Comparison of ENCODE assay signal across 12 cellular contexts in genomic region chr7:100543586-100543985, GRCh38. TPM values are rescaled to one million over a fixed set of nuclear protein-coding genes. Genes with fewer than 3 reads are reported as not detected.
DNase-seq lines count a peak whose midpoint lies in the region; ATAC-seq and TF ChIP-seq lines count a peak whose summit lies in the region.
"Had no signal": no experiment of that assay in that cellular context is flagged by ENCODE, and none has a peak within 500 bp of the region (broad histone marks: within the 10 kb centered on the region; RNA-seq: fewer than 3 reads in every experiment).

No MANE protein-coding gene starts in this region.

- no peaks in the 10 kb centered on the region for H3K36me3 ChIP-seq in CD8-positive, alpha-beta memory T cell (ENCODE audit: insufficient read depth, low read length)
- no peaks in the 10 kb centered on the region for H3K36me3 ChIP-seq in Panc1 (ENCODE audit: control insufficient read depth, insufficient read depth, low read length)
- no peaks in the 10 kb centered on the region for H3K36me3 ChIP-seq in effector memory CD4-positive, alpha-beta T cell (ENCODE audit: control insufficient read depth, insufficient read depth, low read length)
- H3K36me3 ChIP-seq in skeletal muscle satellite cell (ENCODE audit: insufficient read depth, low read length): no peaks in the 10 kb centered on the region
- no peaks in the 10 kb centered on the region for H3K36me3 ChIP-seq in heart right ventricle
- H3K36me3 ChIP-seq in BE2C: no peaks in the 10 kb centered on the region; the same call in 1 of the 2 replicates

- peaks cover 88 to 94% (median 91%) of the 10 kb centered on the region in 3 donors for H3K4me1 Mint-ChIP-seq in CD8-positive, alpha-beta memory T cell

- BruUV-seq in Panc1 (replicated peaks; lab: Mats Ljungman, UMichigan): no TSS peak

- no peaks in the 10 kb centered on the region for H3K9me3 Mint-ChIP-seq in CD8-positive, alpha-beta memory T cell

- H3K4me3 Mint-ChIP-seq in CD8-positive, alpha-beta memory T cell: peak overlapping the region; percentile 60 to 98 (median 96)

- CTCF ChIA-PET in CD8-positive, alpha-beta memory T cell (lab: Charles Lee): interaction anchor here (0.8 to 2.8 kb wide), 4 partner anchors 16 to 48 kb away, joined by 3 to 21 read pairs (median 3); no protein-coding TSS in a partner anchor
- CTCF ChIA-PET in Panc1 (lab: Charles Lee): no interaction called here

- no peak overlapping the region for H3K27ac ChIP-seq in CD8-positive, alpha-beta memory T cell (ENCODE audit: low read depth, low read length)
- H3K27ac ChIP-seq in Panc1 (ENCODE audit: low read length) (peak overlapping the region; percentile 98), heart right ventricle (peak overlapping the region in 4 of 10 donors; percentile 87 to 94 (median 89))
- H3K27ac ChIP-seq in effector memory CD4-positive, alpha-beta T cell (ENCODE audit: insufficient read depth, low read length, poor library complexity, severe bottlenecking): peak overlapping the region; percentile 73

- H3K27ac Mint-ChIP-seq in CD8-positive, alpha-beta memory T cell: peak overlapping the region; percentile 86 to 99 (median 98)

- peaks cover 88% of the 10 kb centered on the region for H3K4me1 ChIP-seq in CD8-positive, alpha-beta memory T cell (ENCODE audit: insufficient read depth, low read length)
- H3K4me1 ChIP-seq in Panc1 (ENCODE audit: control insufficient read depth, insufficient read depth, low read length) (peaks cover 58% of the 10 kb centered on the region), skeletal muscle satellite cell (ENCODE audit: control insufficient read depth, insufficient read depth, low read length) (peaks cover 66% of the 10 kb centered on the region), heart right ventricle (peaks cover 29 to 67% (median 57%) of the 10 kb centered on the region in 9 donors), BE2C (peaks cover 22% of the 10 kb centered on the region)
- H3K4me1 ChIP-seq in effector memory CD4-positive, alpha-beta T cell (ENCODE audit: control insufficient read depth, insufficient read depth, low read length, poor library complexity, severe bottlenecking): peaks cover 76% of the 10 kb centered on the region

- H3K36me3 Mint-ChIP-seq in CD8-positive, alpha-beta memory T cell: peaks cover 0 to 11% (median 9%) of the 10 kb centered on the region in 3 donors

- no peaks in the 10 kb centered on the region for H3K9me3 ChIP-seq in CD8-positive, alpha-beta memory T cell (ENCODE audit: low read length)
- H3K9me3 ChIP-seq in Panc1 (ENCODE audit: control insufficient read depth, insufficient read depth, low read depth, low read length) (no peaks in the 10 kb centered on the region), skeletal muscle satellite cell (replicated peaks; ENCODE audit: low read length) (no peaks in the 10 kb centered on the region), heart right ventricle (no peaks in the 10 kb centered on the region), BE2C (no peaks in the 10 kb centered on the region)
- no peaks in the 10 kb centered on the region for H3K9me3 ChIP-seq in effector memory CD4-positive, alpha-beta T cell (ENCODE audit: control insufficient read depth, low read length)

- no peak for DNase-seq in CD8-positive, alpha-beta memory T cell
- DNase-seq in Panc1 (ENCODE audit: low read depth, low spot score): no peak
- no peak for DNase-seq in effector memory CD4-positive, alpha-beta T cell
- DNase-seq in heart right ventricle: no peak
- DNase-seq in BE2C: no peak
- DNase-seq: IMR-90, left ventricle myocardium superior, SHP77 had no signal

- 69 to 72% methylated on average over 1 of the region's 1 CpG for WGBS in heart right ventricle, 2 donors

- intact Hi-C loops in Panc1 (cut with micrococcal nuclease; ENCODE audit: unreplicated experiment): no loop called here
- intact Hi-C loops in heart right ventricle (cut with DNase I): no loop called here

- in situ Hi-C loops in Panc1 (cut with HindIII; ENCODE audit: low pct_unique_long_range_greater_than_20kb, low sequenced_read_pairs): no loop called here

- peak overlapping the region; percentile 3 for H3K4me2 ChIP-seq in skeletal muscle satellite cell (ENCODE audit: low read length)

- peaks cover 0 to 1% of the 10 kb centered on the region in 2 donors for H3K27me3 Mint-ChIP-seq in CD8-positive, alpha-beta memory T cell

- POLR2A ChIA-PET in CD8-positive, alpha-beta memory T cell (lab: Charles Lee): interaction anchor here (1.3 kb wide), 1 partner anchor 27 kb away, joined by 11 read pairs; no protein-coding TSS in a partner anchor
- POLR2A ChIA-PET in Panc1 (lab: Charles Lee): interaction anchor here (0.7 to 0.8 kb wide), 2 partner anchors 11 to 147 kb away, joined by 5 to 11 read pairs; no protein-coding TSS in a partner anchor

- ATAC-seq in Panc1 (no peak), HG02798 (IDR thresholded peaks at IDR 0.05; ENCODE audit: poor library complexity, unreplicated experiment) (no peak), heart right ventricle (no peak), SK-N-SH treated with all-trans-retinoic acid at 6 μM for 48 hours (no peak)
- ATAC-seq: left ventricle myocardium superior had no signal

- no peaks in the 10 kb centered on the region for H3K27me3 ChIP-seq in CD8-positive, alpha-beta memory T cell (ENCODE audit: insufficient read depth, low read length, poor library complexity, severe bottlenecking)
- H3K27me3 ChIP-seq in Panc1 (ENCODE audit: control insufficient read depth, insufficient read depth, low read length): no peaks in the 10 kb centered on the region
- no peaks in the 10 kb centered on the region for H3K27me3 ChIP-seq in effector memory CD4-positive, alpha-beta T cell (replicated peaks; ENCODE audit: control insufficient read depth, insufficient read depth, low read length, poor library complexity, severe bottlenecking)
- H3K27me3 ChIP-seq in skeletal muscle satellite cell (ENCODE audit: control insufficient read depth, insufficient read depth, low read length): no peaks in the 10 kb centered on the region
- no peaks in the 10 kb centered on the region for H3K27me3 ChIP-seq in heart right ventricle
- no peaks in the 10 kb centered on the region for H3K27me3 ChIP-seq in BE2C

- H3K4me3 ChIP-seq in CD8-positive, alpha-beta memory T cell (ENCODE audit: low read length): no peak overlapping the region
- H3K4me3 ChIP-seq in Panc1 (ENCODE audit: low read depth in 2 of 2, low read length in 2 of 2) (peak overlapping the region in 1 of 2 experiments; percentile 24; a peak in 2 of 4 replicates), skeletal muscle satellite cell (ENCODE audit: low read length) (no peak overlapping the region), heart right ventricle (no peak overlapping the region), BE2C (ENCODE audit: low read depth, low read length) (no peak overlapping the region)
- peak overlapping the region; percentile 19 for H3K4me3 ChIP-seq in effector memory CD4-positive, alpha-beta T cell (ENCODE audit: insufficient read depth, low read depth, low read length, poor library complexity, severe bottlenecking)

- no peak for TF ChIP-seq CTCF in Panc1 (IDR thresholded peaks at IDR 0.05)
- no peak for TF ChIP-seq CTCF in heart right ventricle (IDR thresholded peaks at IDR 0.05)
- no peak for TF ChIP-seq CTCF in BE2C (IDR thresholded peaks at IDR 0.05; ENCODE audit: low read depth, low read length)

- H3K9ac ChIP-seq in skeletal muscle satellite cell (ENCODE audit: low read depth, low read length): no peak overlapping the region

TF ChIP-seq in SK-N-SH treated with all-trans-retinoic acid at 6 μM for 48 hours, 23 proteins besides CTCF, POLR2A, EP300 and RAD21 (continues in another document):
- TF ChIP-seq CSDC2 (CRISPR knock-in tag; IDR thresholded peaks at IDR 0.05) (no peak), ISL1 (CRISPR knock-in tag; IDR thresholded peaks at IDR 0.05) (no peak), GLIS3 (CRISPR knock-in tag; IDR thresholded peaks at IDR 0.05) (no peak), ZFP3 (CRISPR knock-in tag; IDR thresholded peaks at IDR 0.05) (no peak)

RNA-seq across cellular contexts. Expression of gene AGFG2, which starts 4.6 kb away (rescaled TPM):
- 10 to 100 TPM; 60.5 to 63.1 TPM for total RNA-seq in CD8-positive, alpha-beta memory T cell
- polyA plus RNA-seq in CD8-positive, alpha-beta memory T cell: 36.2 TPM
- total RNA-seq in Panc1 (2021; ENCODE audit: unreplicated experiment): 42.5 TPM
- 20.1 TPM for polyA plus RNA-seq in Panc1 (2012; ENCODE audit: insufficient read length)
- 12.9 and 14.9 TPM in 2 replicates for total RNA-seq in skeletal muscle satellite cell (2012; rRNA removed)
- total RNA-seq in heart right ventricle: 10 to 100 TPM; 20.7 to 35.8 (median 28.4) TPM
- polyA plus RNA-seq in heart right ventricle: 10 to 100 TPM in 1 of 2 donors, 1 to 10 TPM in 1; 9.9 to 24.0 TPM
- polyA plus RNA-seq in BE2C (2012; ENCODE audit: insufficient read depth, insufficient read length, low read depth): 17.0 TPM

RNA-seq across cellular contexts. Expression of gene SAP25, which starts 30.1 kb away (rescaled TPM):
- 10 to 100 TPM; 13.9 to 14.3 TPM for total RNA-seq in CD8-positive, alpha-beta memory T cell
- polyA plus RNA-seq in CD8-positive, alpha-beta memory T cell: 0.56 TPM
- 3.0 TPM for total RNA-seq in Panc1 (2021; ENCODE audit: unreplicated experiment)
- polyA plus RNA-seq in Panc1 (2012; ENCODE audit: insufficient read length): not detected
- not detected in 2 replicates for total RNA-seq in skeletal muscle satellite cell (2012; rRNA removed)
- under 1 TPM in 5 of 10 donors, not detected in 5; 0.36 to 0.87 (median 0.62) TPM for total RNA-seq in heart right ventricle
- 1 to 10 TPM in 1 of 2 donors, under 1 TPM in 1; 0.88 to 2.3 TPM for polyA plus RNA-seq in heart right ventricle
- 7.0 TPM for polyA plus RNA-seq in BE2C (2012; ENCODE audit: insufficient read depth, insufficient read length, low read depth)
- total RNA-seq: IMR-90, renal cortical epithelial cell had no signal

RNA-seq across cellular contexts. Expression of gene LRCH4, which starts 42.3 kb away (rescaled TPM):
- 100 to 1,000 TPM; 101 to 109 TPM for total RNA-seq in CD8-positive, alpha-beta memory T cell
- polyA plus RNA-seq in CD8-positive, alpha-beta memory T cell: 153 TPM
- total RNA-seq in Panc1 (2021; ENCODE audit: unreplicated experiment) (66.4 TPM), heart right ventricle (10 to 100 TPM; 18.4 to 37.9 (median 23.6) TPM)
- polyA plus RNA-seq in Panc1 (2012; ENCODE audit: insufficient read length): 51.5 TPM
- 13.2 and 15.1 TPM in 2 replicates for total RNA-seq in skeletal muscle satellite cell (2012; rRNA removed)
- polyA plus RNA-seq in heart right ventricle: 10 to 100 TPM; 36.1 to 57.6 TPM
- 200 TPM for polyA plus RNA-seq in BE2C (2012; ENCODE audit: insufficient read depth, insufficient read length, low read depth)

RNA-seq across cellular contexts. Expression of gene FBXO24, which starts 42.5 kb away (rescaled TPM):
- under 1 TPM; 0.47 to 0.50 TPM for total RNA-seq in CD8-positive, alpha-beta memory T cell
- not detected for polyA plus RNA-seq in CD8-positive, alpha-beta memory T cell
- 0.59 TPM for total RNA-seq in Panc1 (2021; ENCODE audit: unreplicated experiment)
- polyA plus RNA-seq in Panc1 (2012; ENCODE audit: insufficient read length): 1.2 TPM
- total RNA-seq in skeletal muscle satellite cell (2012; rRNA removed): 0.44 TPM in 1 of 2 replicates, not detected in the other
- under 1 TPM in 8 of 10 donors, not detected in 2; 0.15 to 0.66 (median 0.40) TPM for total RNA-seq in heart right ventricle
- polyA plus RNA-seq in heart right ventricle: under 1 TPM; 0.20 to 0.73 TPM
- polyA plus RNA-seq in BE2C (2012; ENCODE audit: insufficient read depth, insufficient read length, low read depth): 3.0 TPM

RNA-seq across cellular contexts. Expression of gene PCOLCE, which starts 58.6 kb away (rescaled TPM):
- 1 to 10 TPM; 6.8 TPM for total RNA-seq in CD8-positive, alpha-beta memory T cell
- 1.6 TPM for polyA plus RNA-seq in CD8-positive, alpha-beta memory T cell
- total RNA-seq in Panc1 (2021; ENCODE audit: unreplicated experiment): 13.8 TPM
- 28.9 TPM for polyA plus RNA-seq in Panc1 (2012; ENCODE audit: insufficient read length)
- 124 and 181 TPM in 2 replicates for total RNA-seq in skeletal muscle satellite cell (2012; rRNA removed)
- 10 to 100 TPM; 13.1 to 59.6 (median 25.8) TPM for total RNA-seq in heart right ventricle
- polyA plus RNA-seq in heart right ventricle: 10 to 100 TPM; 56.4 to 74.3 TPM
- polyA plus RNA-seq in BE2C (2012; ENCODE audit: insufficient read depth, insufficient read length, low read depth): 923 TPM
